ENCODE assay signal across 21 cellular contexts in genomic region chr15:35330921-35331320, GRCh38.
A peak's percentile ranks its signal among the peaks of the same experiment; 100 is the strongest.
DNase-seq lines count a peak whose midpoint lies in the region; ATAC-seq, FAIRE-seq and TF ChIP-seq lines count a peak whose summit lies in the region.
"Had no signal": no experiment of that assay in that cellular context is flagged by ENCODE, and none has a peak within 500 bp of the region (broad histone marks: within the 10 kb centered on the region; RNA-seq: fewer than 3 reads in every experiment).

No MANE protein-coding gene starts in this region.

- FAIRE-seq in kidney (lab: Jason Lieb, UNC), result no peak
- FAIRE-seq: A549, D721Med, GM12878, H1, HepG2 had no signal

- TF ChIP-seq CTCF in kidney (IDR thresholded peaks at IDR 0.05; ENCODE audit: borderline replicate concordance, extremely low read depth, insufficient read depth), result no peak

- CTCF ChIA-PET in HEK293T (lab: Yijun Ruan, JAX), result no interaction called here

- peak; percentile 32 for DNase-seq in DMS114 treated with DMSO at 0.1 percent for 48 hours (lab: John Stamatoyannopoulos, UW; ENCODE audit: unreplicated experiment)
- DNase-seq in HEK293T (ENCODE audit: extremely low spot score), result no peak
- peak; percentile 19 for DNase-seq in dermis blood vessel endothelial cell
- peak; percentile 33 for DNase-seq in left kidney (ENCODE audit: low read depth, low spot score)
- no peak for DNase-seq in activated gamma-delta T cell (lab: John Stamatoyannopoulos, UW)
- no peak for DNase-seq in stimulated activated CD4-positive, alpha-beta T cell treated with anti-CD3 and anti-CD28 coated beads, Interleukin-4, amount 100 ng/mL, for 4 hours
- DNase-seq in kidney, result no peak
- DNase-seq: AML-193; Caco-2; CD4-positive, alpha-beta T cell; DMS153; DMS79; H9 had no signal

- H3K4me1 ChIP-seq in kidney (ENCODE audit: control insufficient read depth in 1 of 2, insufficient read depth in 1 of 2, low read depth in 1 of 2, low read length in 2 of 2), result no peaks in the 10 kb centered on the region
- H3K4me1 ChIP-seq: A549, Caco-2 had no signal

- no peak overlapping the region for H3K4me3 ChIP-seq in kidney (ENCODE audit: low read length in 2 of 2)
- H3K4me3 ChIP-seq: A549, GM12878 had no signal

- POLR2A ChIA-PET in HEK293T (lab: Yijun Ruan, JAX), result no interaction called here

- no peak for ATAC-seq in HG03097 (IDR thresholded peaks at IDR 0.05; ENCODE audit: low FRiP score, unreplicated experiment)
- ATAC-seq: A549, GM12878, HepG2 had no signal

- H3K9ac ChIP-seq in kidney (ENCODE audit: low read length in 2 of 2), result no peak overlapping the region

- no peaks in the 10 kb centered on the region for H3K36me3 ChIP-seq in kidney (ENCODE audit: control insufficient read depth in 1 of 2, insufficient read depth in 2 of 2, low read length in 2 of 2)

- intact Hi-C loops in kidney (cut with DNase I), result no loop called here

- no peak overlapping the region for H3K27ac ChIP-seq in kidney (ENCODE audit: low read depth in 2 of 2, low read length in 2 of 2)
- H3K27ac ChIP-seq: 22Rv1, A549, C4-2B had no signal

- H3K9me3 ChIP-seq in kidney (ENCODE audit: control insufficient read depth in 1 of 2, low read length in 2 of 2), result no peaks in the 10 kb centered on the region
- H3K9me3 ChIP-seq: A549, Caco-2 had no signal

TF ChIP-seq in HEK293T, 16 proteins besides CTCF, POLR2A, EP300 and RAD21:
- peak; percentile 13; the same call in 1 of the 2 replicates for TF ChIP-seq PKNOX1 (IDR thresholded peaks at IDR 0.05)
- TF ChIP-seq SUZ12 (IDR thresholded peaks at IDR 0.05), result no peak

Comparison
In these comparisons a context has a peak if more than half of its experiments do, and no peak if none do; other contexts are left out.
1. DNase-seq: peak in DMS114 treated with DMSO at 0.1 percent for 48 hours (single experiment), dermis blood vessel endothelial cell (single experiment) and left kidney (single experiment); none in HEK293T (single experiment), activated gamma-delta T cell (single experiment), stimulated activated CD4-positive, alpha-beta T cell treated with anti-CD3 and anti-CD28 coated beads, Interleukin-4, amount 100 ng/mL, for 4 hours (0 of 2) and kidney (single experiment).